ENCODE assay signal across 14 cellular contexts in genomic region chr17:75683467-75684041, GRCh38. TPM values are rescaled to one million over a fixed set of nuclear protein-coding genes. Genes with fewer than 3 reads are reported as not detected.
DNase-seq lines count a peak whose midpoint lies in the region; ATAC-seq and TF ChIP-seq lines count a peak whose summit lies in the region.
"Had no signal": no experiment of that assay in that cellular context is flagged by ENCODE, and none has a peak within 500 bp of the region (broad histone marks: within the 10 kb centered on the region; RNA-seq: fewer than 3 reads in every experiment).

No MANE protein-coding gene starts in this region.

- peaks cover 50% of the 10 kb centered on the region for H3K36me3 Mint-ChIP-seq in stimulated activated naive CD8-positive, alpha-beta T cell treated with anti-CD3 and anti-CD28 coated beads, Interleukin-15, Interleukin-2, amounts not matched to agents 100 ng/mL and 50 ng/mL, for 24 hours (ENCODE audit: low read depth)
- H3K36me3 Mint-ChIP-seq: naive B cell had no signal

- no peak overlapping the region for H3K4me3 Mint-ChIP-seq in stimulated activated naive CD8-positive, alpha-beta T cell treated with anti-CD3 and anti-CD28 coated beads, Interleukin-15, Interleukin-2, amounts not matched to agents 100 ng/mL and 50 ng/mL, for 24 hours
- H3K4me3 Mint-ChIP-seq in stimulated activated naive CD8-positive, alpha-beta T cell treated with anti-CD3 and anti-CD28 coated beads, Interleukin-15, amount 100 ng/mL, for 72 hours = no peak overlapping the region
- H3K4me3 Mint-ChIP-seq: naive B cell had no signal

- no peak for DNase-seq in stimulated activated naive CD8-positive, alpha-beta T cell treated with anti-CD3 and anti-CD28 coated beads, Interleukin-15, amount 100 ng/mL, for 72 hours
- DNase-seq in brain microvascular endothelial cell = peak; percentile 75
- DNase-seq in lung (ENCODE audit: low spot score) = no peak
- DNase-seq in SJCRH30 = no peak
- DNase-seq in HuH-7.5 (ENCODE audit: low spot score) = no peak
- DNase-seq: amniotic stem cell; gastrocnemius medialis; naive B cell; NCI-H1048; stimulated activated CD4-positive, alpha-beta T cell treated with anti-CD3 and anti-CD28 coated beads, Interleukin-1b, Interleukin-23, amount 100 ng/mL, for 48 hours; thyroid gland had no signal

- WGBS in lung, 2 donors = 80 to 90% methylated on average over 5 of the region's 5 CpGs

- in situ Hi-C loops in brain microvascular endothelial cell (cut with HindIII; ENCODE audit: low pct_ligation_motif_present, low sequenced_read_pairs) = no loop called here

- H3K9me3 Mint-ChIP-seq in stimulated activated naive CD8-positive, alpha-beta T cell treated with anti-CD3 and anti-CD28 coated beads, Interleukin-15, Interleukin-2, amounts not matched to agents 100 ng/mL and 50 ng/mL, for 24 hours = no peaks in the 10 kb centered on the region
- H3K9me3 Mint-ChIP-seq in stimulated activated naive CD8-positive, alpha-beta T cell treated with anti-CD3 and anti-CD28 coated beads, Interleukin-15, amount 100 ng/mL, for 72 hours = no peaks in the 10 kb centered on the region
- H3K9me3 Mint-ChIP-seq: naive B cell had no signal

- H3K4me3 ChIP-seq in brain microvascular endothelial cell (ENCODE audit: low read depth, low read length) (no peak overlapping the region), lung (no peak overlapping the region), SJCRH30 (no peak overlapping the region)
- H3K4me3 ChIP-seq: gastrocnemius medialis, thyroid gland had no signal

- peak overlapping the region; percentile 58 for H3K27ac Mint-ChIP-seq in stimulated activated naive CD8-positive, alpha-beta T cell treated with anti-CD3 and anti-CD28 coated beads, Interleukin-15, Interleukin-2, amounts not matched to agents 100 ng/mL and 50 ng/mL, for 24 hours
- H3K27ac Mint-ChIP-seq in stimulated activated naive CD8-positive, alpha-beta T cell treated with anti-CD3 and anti-CD28 coated beads, Interleukin-15, amount 100 ng/mL, for 72 hours = no peak overlapping the region

- TF ChIP-seq CTCF in brain microvascular endothelial cell (IDR thresholded peaks at IDR 0.05; ENCODE audit: low read depth, low read length, missing control alignments) (no peak), lung (IDR thresholded peaks at IDR 0.05; ENCODE audit: control extremely low read depth, extremely low read depth) (no peak)

- ATAC-seq in stimulated activated naive CD8-positive, alpha-beta T cell treated with anti-CD3 and anti-CD28 coated beads, Interleukin-15, amount 100 ng/mL, for 72 hours = no peak
- ATAC-seq in lung (ENCODE audit: insufficient read depth, low FRiP score) = no peak
- ATAC-seq in GM19351 (IDR thresholded peaks at IDR 0.05; ENCODE audit: unreplicated experiment) = no peak
- ATAC-seq in HG02973 (IDR thresholded peaks at IDR 0.05; ENCODE audit: unreplicated experiment) = no peak
- ATAC-seq: gastrocnemius medialis had no signal

- H3K9me3 ChIP-seq in lung (ENCODE audit: control insufficient read depth in 2 of 2, insufficient read depth in 1 of 2, low read length in 1 of 2) (no peaks in the 10 kb centered on the region), SJCRH30 (replicated peaks) (no peaks in the 10 kb centered on the region)
- H3K9me3 ChIP-seq: gastrocnemius medialis, thyroid gland had no signal

- H3K36me3 ChIP-seq in brain microvascular endothelial cell (replicated peaks) (peaks cover 16% of the 10 kb centered on the region), lung (ENCODE audit: control insufficient read depth in 2 of 2, insufficient read depth in 2 of 2, low read length in 2 of 2) (peaks cover 2 to 13% of the 10 kb centered on the region in 2 donors), SJCRH30 (peaks cover 22% of the 10 kb centered on the region)

- H3K27me3 ChIP-seq in brain microvascular endothelial cell (replicated peaks) = no peaks in the 10 kb centered on the region
- no peaks in the 10 kb centered on the region for H3K27me3 ChIP-seq in lung (ENCODE audit: control insufficient read depth, insufficient read depth)
- H3K27me3 ChIP-seq in SJCRH30 = no peaks in the 10 kb centered on the region
- H3K27me3 ChIP-seq: gastrocnemius medialis, thyroid gland had no signal

- H3K4me1 Mint-ChIP-seq in stimulated activated naive CD8-positive, alpha-beta T cell treated with anti-CD3 and anti-CD28 coated beads, Interleukin-15, Interleukin-2, amounts not matched to agents 100 ng/mL and 50 ng/mL, for 24 hours (ENCODE audit: low read depth) = peaks cover 58% of the 10 kb centered on the region
- H3K4me1 Mint-ChIP-seq in stimulated activated naive CD8-positive, alpha-beta T cell treated with anti-CD3 and anti-CD28 coated beads, Interleukin-15, amount 100 ng/mL, for 72 hours = peaks cover 45% of the 10 kb centered on the region

- peaks cover 20 to 32% of the 10 kb centered on the region in 2 donors for H3K4me1 ChIP-seq in lung (ENCODE audit: control insufficient read depth in 2 of 2, insufficient read depth in 2 of 2, low read length in 2 of 2)
- H3K4me1 ChIP-seq in SJCRH30 = no peaks in the 10 kb centered on the region

- no peaks in the 10 kb centered on the region for H3K27me3 Mint-ChIP-seq in stimulated activated naive CD8-positive, alpha-beta T cell treated with anti-CD3 and anti-CD28 coated beads, Interleukin-15, Interleukin-2, amounts not matched to agents 100 ng/mL and 50 ng/mL, for 24 hours
- H3K27me3 Mint-ChIP-seq in stimulated activated naive CD8-positive, alpha-beta T cell treated with anti-CD3 and anti-CD28 coated beads, Interleukin-15, amount 100 ng/mL, for 72 hours = no peaks in the 10 kb centered on the region
- H3K27me3 Mint-ChIP-seq: naive B cell had no signal

- H3K27ac ChIP-seq in brain microvascular endothelial cell (peak overlapping the region; percentile 38), lung (ENCODE audit: low read depth in 1 of 2, low read length in 1 of 2) (peak overlapping the region; percentile 8 to 79), SJCRH30 (no peak overlapping the region)
- H3K27ac ChIP-seq: thyroid gland had no signal

RNA-seq across cellular contexts. Expression of gene SAP30BP, which starts 16.4 kb away (rescaled TPM):
- total RNA-seq in lung = 10 to 100 TPM; 46.5 to 82.9 TPM
- 10 to 100 TPM; 71.9 to 82.8 TPM for polyA plus RNA-seq in lung
- total RNA-seq in SJCRH30 (2014; rRNA removed; shearing (Covaris generic)) = 63.4 and 74.0 TPM in 2 replicates

RNA-seq across cellular contexts. Expression of gene RECQL5, which starts 16.6 kb away (rescaled TPM):
- total RNA-seq in lung = 10 to 100 TPM; 31.2 to 32.5 TPM
- 10 to 100 TPM; 16.4 to 28.5 TPM for polyA plus RNA-seq in lung
- total RNA-seq in SJCRH30 (2014; rRNA removed; shearing (Covaris generic)) = 25.9 and 28.1 TPM in 2 replicates

RNA-seq across cellular contexts. Expression of gene ITGB4, which starts 37.7 kb away (rescaled TPM):
- total RNA-seq in lung = 10 to 100 TPM; 11.1 to 47.8 TPM
- 10 to 100 TPM; 11.4 to 18.1 TPM for polyA plus RNA-seq in lung
- 4.3 and 8.8 TPM in 2 replicates for total RNA-seq in SJCRH30 (2014; rRNA removed; shearing (Covaris generic))

RNA-seq across cellular contexts. Expression of gene SMIM5, which starts 50.3 kb away (rescaled TPM):
- total RNA-seq in lung = 1 to 10 TPM; 5.5 to 7.5 TPM
- 1 to 10 TPM; 2.2 to 2.3 TPM for polyA plus RNA-seq in lung
- total RNA-seq in SJCRH30 (2014; rRNA removed; shearing (Covaris generic)) = 0.14 and 0.18 TPM in 2 replicates
